20 cellular contexts compared by ENCODE assay signal in genomic region chr6:130467146-130467545, GRCh38.
A peak's percentile ranks its signal among the peaks of the same experiment; 100 is the strongest.
DNase-seq lines count a peak whose midpoint lies in the region; ATAC-seq, FAIRE-seq and TF ChIP-seq lines count a peak whose summit lies in the region.
"Had no signal": no experiment of that assay in that cellular context is flagged by ENCODE, and none has a peak within 500 bp of the region (broad histone marks: within the 10 kb centered on the region; RNA-seq: fewer than 3 reads in every experiment).

No MANE protein-coding gene starts in this region.

- H3K79me2 ChIP-seq in astrocyte (ENCODE audit: insufficient read depth, low read length): no peaks in the 10 kb centered on the region

- no peaks in the 10 kb centered on the region for H3K36me3 ChIP-seq in astrocyte (ENCODE audit: insufficient read depth, low read length)
- H3K36me3 ChIP-seq in breast epithelium: no peaks in the 10 kb centered on the region
- H3K36me3 ChIP-seq: BE2C had no signal

- TF ChIP-seq CTCF in astrocyte (IDR thresholded peaks at IDR 0.05; ENCODE audit: insufficient read depth, low read depth, low read length): no peak
- TF ChIP-seq CTCF in breast epithelium (IDR thresholded peaks at IDR 0.05): no peak

- H2AFZ ChIP-seq in astrocyte (ENCODE audit: low read depth, low read length): no peak overlapping the region

- peak overlapping the region; percentile 30 for H3K4me2 ChIP-seq in astrocyte (ENCODE audit: low read length)

- H3K27me3 Mint-ChIP-seq in activated CD8-positive, alpha-beta memory T cell treated with anti-CD3 and anti-CD28 coated beads, Interleukin-2, amount 10 ng/mL, durations not matched to agents 7 days and 5 days: no peaks in the 10 kb centered on the region
- H3K27me3 Mint-ChIP-seq in astrocyte (ENCODE audit: low read depth, unreplicated experiment): peaks cover 2% of the 10 kb centered on the region
- H3K27me3 Mint-ChIP-seq in natural killer cell treated with Interleukin-12 subunit alpha and Interleukin-12 subunit beta and Interleukin-15 and Interleukin-18, amount 100 ng/mL, for 72 hours: peaks cover 0 to 2% of the 10 kb centered on the region in 2 donors
- H3K27me3 Mint-ChIP-seq: CD4-positive, alpha-beta T cell had no signal

- no peak for TF ChIP-seq POLR2A in breast epithelium (IDR thresholded peaks at IDR 0.05)

- H3K9me3 ChIP-seq in astrocyte (ENCODE audit: insufficient read depth, low read depth, low read length): no peaks in the 10 kb centered on the region
- H3K9me3 ChIP-seq in breast epithelium: no peaks in the 10 kb centered on the region
- H3K9me3 ChIP-seq: BE2C had no signal

- no peaks in the 10 kb centered on the region for H4K20me1 ChIP-seq in astrocyte (ENCODE audit: insufficient read depth, low read length)

- peak overlapping the region; percentile 8 for H3K27ac Mint-ChIP-seq in activated CD8-positive, alpha-beta memory T cell treated with anti-CD3 and anti-CD28 coated beads, Interleukin-2, amount 10 ng/mL, durations not matched to agents 7 days and 5 days
- H3K27ac Mint-ChIP-seq in astrocyte (ENCODE audit: unreplicated experiment): peak overlapping the region; percentile 63
- H3K27ac Mint-ChIP-seq in natural killer cell treated with Interleukin-12 subunit alpha and Interleukin-12 subunit beta and Interleukin-15 and Interleukin-18, amount 100 ng/mL, for 72 hours: no peak overlapping the region
- H3K27ac Mint-ChIP-seq: CD4-positive, alpha-beta T cell; H9 had no signal

- H3K27me3 ChIP-seq in astrocyte (ENCODE audit: insufficient read depth, low read length): no peaks in the 10 kb centered on the region
- H3K27me3 ChIP-seq in breast epithelium: no peaks in the 10 kb centered on the region
- H3K27me3 ChIP-seq: BE2C had no signal

- no peak overlapping the region for H3K9ac ChIP-seq in astrocyte (ENCODE audit: low read length)

- intact Hi-C loops in breast epithelium (cut with DNase I; ENCODE audit: low total_unique reads): no loop called here

- H3K4me1 Mint-ChIP-seq in activated CD8-positive, alpha-beta memory T cell treated with anti-CD3 and anti-CD28 coated beads, Interleukin-2, amount 10 ng/mL, durations not matched to agents 7 days and 5 days: peaks cover 26% of the 10 kb centered on the region
- peaks cover 12% of the 10 kb centered on the region for H3K4me1 Mint-ChIP-seq in astrocyte (ENCODE audit: low read depth, unreplicated experiment)
- peaks cover 11 to 12% of the 10 kb centered on the region in 2 donors for H3K4me1 Mint-ChIP-seq in natural killer cell treated with Interleukin-12 subunit alpha and Interleukin-12 subunit beta and Interleukin-15 and Interleukin-18, amount 100 ng/mL, for 72 hours (ENCODE audit: low read depth in 2 of 2)

- peaks cover under 1% of the 10 kb centered on the region for H3K36me3 Mint-ChIP-seq in activated CD8-positive, alpha-beta memory T cell treated with anti-CD3 and anti-CD28 coated beads, Interleukin-2, amount 10 ng/mL, durations not matched to agents 7 days and 5 days
- no peaks in the 10 kb centered on the region for H3K36me3 Mint-ChIP-seq in astrocyte (ENCODE audit: low read depth, unreplicated experiment)
- no peaks in the 10 kb centered on the region for H3K36me3 Mint-ChIP-seq in natural killer cell treated with Interleukin-12 subunit alpha and Interleukin-12 subunit beta and Interleukin-15 and Interleukin-18, amount 100 ng/mL, for 72 hours

- H3K4me3 Mint-ChIP-seq in activated CD8-positive, alpha-beta memory T cell treated with anti-CD3 and anti-CD28 coated beads, Interleukin-2, amount 10 ng/mL, durations not matched to agents 7 days and 5 days: no peak overlapping the region
- no peak overlapping the region for H3K4me3 Mint-ChIP-seq in astrocyte (ENCODE audit: unreplicated experiment)
- no peak overlapping the region for H3K4me3 Mint-ChIP-seq in natural killer cell treated with Interleukin-12 subunit alpha and Interleukin-12 subunit beta and Interleukin-15 and Interleukin-18, amount 100 ng/mL, for 72 hours
- H3K4me3 Mint-ChIP-seq: CD4-positive, alpha-beta T cell; H9 had no signal

- CTCF ChIA-PET in activated CD8-positive, alpha-beta memory T cell treated with anti-CD3 and anti-CD28 coated beads, Interleukin-2, amount 10 ng/mL, durations not matched to agents 7 days and 5 days (lab: Charles Lee): interaction anchor here (2.4 kb wide), 1 partner anchor 231 kb away, joined by 8 read pairs; no protein-coding TSS in a partner anchor

- DNase-seq in activated CD8-positive, alpha-beta memory T cell treated with anti-CD3 and anti-CD28 coated beads, Interleukin-2, amount 10 ng/mL, durations not matched to agents 7 days and 5 days: peak; percentile 72
- no peak for DNase-seq in activated CD8-positive, alpha-beta memory T cell treated with anti-CD3 and anti-CD28 coated beads, Interleukin-2, amount 50 U/mL, for 4 hours
- DNase-seq in astrocyte (ENCODE audit: low read depth) (no peak), breast epithelium (ENCODE audit: low spot score in 2 of 2) (no peak), DMS53 (lab: John Stamatoyannopoulos, UW) (no peak), cerebellum (ENCODE audit: low spot score) (no peak)
- no peak for DNase-seq in natural killer cell treated with Interleukin-12 subunit alpha and Interleukin-12 subunit beta and Interleukin-15 and Interleukin-18, amount 100 ng/mL, for 72 hours (ENCODE audit: low spot score)
- DNase-seq: BE2C; Calu3; CD4-positive, alpha-beta T cell; H9; NCI-H1417 treated with DMSO at 0.1 percent for 48 hours; NCI-H1930; NCI-H345; NCI-H524 treated with DMSO at 0.1 percent for 48 hours; PC-3; RPMI8226; SHP77 treated with DMSO at 0.1 percent for 48 hours had no signal

- FAIRE-seq in astrocyte (lab: Jason Lieb, UNC): no peak
- FAIRE-seq: A204.1 had no signal

- H3K4me1 ChIP-seq in astrocyte (ENCODE audit: insufficient read depth, low read length) (peaks cover 11% of the 10 kb centered on the region), breast epithelium (no peaks in the 10 kb centered on the region)
- H3K4me1 ChIP-seq: BE2C had no signal

- H3K27ac ChIP-seq in astrocyte (ENCODE audit: low read depth, low read length): peak overlapping the region; percentile 41
- H3K27ac ChIP-seq in breast epithelium: no peak overlapping the region
- H3K27ac ChIP-seq: HL-60 had no signal

- peak; percentile 89 for ATAC-seq in activated CD8-positive, alpha-beta memory T cell treated with anti-CD3 and anti-CD28 coated beads, Interleukin-2, amount 10 ng/mL, durations not matched to agents 7 days and 5 days
- peak; percentile 48 to 59 for ATAC-seq in natural killer cell treated with Interleukin-12 subunit alpha and Interleukin-12 subunit beta and Interleukin-15 and Interleukin-18, amount 100 ng/mL, for 72 hours
- ATAC-seq: PC-3 had no signal

- H3K4me3 ChIP-seq in astrocyte (ENCODE audit: insufficient read depth, low read depth, low read length) (no peak overlapping the region), breast epithelium (no peak overlapping the region)

- H3K9me3 Mint-ChIP-seq in activated CD8-positive, alpha-beta memory T cell treated with anti-CD3 and anti-CD28 coated beads, Interleukin-2, amount 10 ng/mL, durations not matched to agents 7 days and 5 days (ENCODE audit: low read depth): no peaks in the 10 kb centered on the region
- H3K9me3 Mint-ChIP-seq in astrocyte (ENCODE audit: unreplicated experiment): peaks cover 2% of the 10 kb centered on the region
- H3K9me3 Mint-ChIP-seq in natural killer cell treated with Interleukin-12 subunit alpha and Interleukin-12 subunit beta and Interleukin-15 and Interleukin-18, amount 100 ng/mL, for 72 hours: peaks cover 3% of the 10 kb centered on the region
- H3K9me3 Mint-ChIP-seq: CD4-positive, alpha-beta T cell; H9 had no signal

Comparison
In these comparisons a context has a peak if more than half of its experiments do, and no peak if none do; other contexts are left out.
1. H3K27ac Mint-ChIP-seq: peak in activated CD8-positive, alpha-beta memory T cell treated with anti-CD3 and anti-CD28 coated beads, Interleukin-2, amount 10 ng/mL, durations not matched to agents 7 days and 5 days (single experiment) and astrocyte (single experiment); none in natural killer cell treated with Interleukin-12 subunit alpha and Interleukin-12 subunit beta and Interleukin-15 and Interleukin-18, amount 100 ng/mL, for 72 hours (0 of 2).